Comparison of ENCODE assay signal across 20 cellular contexts in genomic region chr17:63609820-63610573, GRCh38. TPM values are rescaled to one million over a fixed set of nuclear protein-coding genes. Genes with fewer than 3 reads are reported as not detected.
A peak's percentile ranks its signal among the peaks of the same experiment; 100 is the strongest.
DNase-seq lines count a peak whose midpoint lies in the region; ATAC-seq and TF ChIP-seq lines count a peak whose summit lies in the region.
"Had no signal": no experiment of that assay in that cellular context is flagged by ENCODE, and none has a peak within 500 bp of the region (broad histone marks: within the 10 kb centered on the region; RNA-seq: fewer than 3 reads in every experiment).

No MANE protein-coding gene starts in this region.

- peaks cover 25% of the 10 kb centered on the region for H3K4me1 ChIP-seq in effector memory CD4-positive, alpha-beta T cell (ENCODE audit: control insufficient read depth, insufficient read depth, low read length, poor library complexity, severe bottlenecking)
- H3K4me1 ChIP-seq: upper lobe of right lung had no signal

- H3K4me1 Mint-ChIP-seq in activated CD8-positive, alpha-beta memory T cell treated with anti-CD3 and anti-CD28 coated beads, Interleukin-2, amount 10 ng/mL, durations not matched to agents 7 days and 5 days, result peaks cover 26% of the 10 kb centered on the region
- peaks cover 31% of the 10 kb centered on the region for H3K4me1 Mint-ChIP-seq in CD4-positive, alpha-beta T cell (ENCODE audit: low read depth)
- peaks cover 29% of the 10 kb centered on the region for H3K4me1 Mint-ChIP-seq in activated CD4-positive, alpha-beta memory T cell treated with anti-CD3 and anti-CD28 coated beads for 36 hours (ENCODE audit: low read depth)

- H3K9me3 Mint-ChIP-seq in activated CD8-positive, alpha-beta memory T cell treated with anti-CD3 and anti-CD28 coated beads, Interleukin-2, amount 10 ng/mL, durations not matched to agents 7 days and 5 days (ENCODE audit: low read depth), result no peaks in the 10 kb centered on the region
- no peaks in the 10 kb centered on the region for H3K9me3 Mint-ChIP-seq in CD4-positive, alpha-beta T cell
- H3K9me3 Mint-ChIP-seq in activated CD4-positive, alpha-beta memory T cell treated with anti-CD3 and anti-CD28 coated beads for 36 hours, result no peaks in the 10 kb centered on the region
- H3K9me3 Mint-ChIP-seq: dendritic cell treated with granulocyte-macrophage colony-stimulating factor and Interleukin-4, amounts not matched to agents 40 ng/mL and 50 ng/mL, for 4 days; naive B cell had no signal

- peak; percentile 29 for ATAC-seq in activated CD8-positive, alpha-beta memory T cell treated with anti-CD3 and anti-CD28 coated beads, Interleukin-2, amount 10 ng/mL, durations not matched to agents 7 days and 5 days
- peak; percentile 37 for ATAC-seq in CD4-positive, alpha-beta T cell (ENCODE audit: poor library complexity)
- no peak for ATAC-seq in HG02678 (IDR thresholded peaks at IDR 0.05; ENCODE audit: unreplicated experiment)
- ATAC-seq: left cardiac atrium, upper lobe of right lung had no signal

- no peaks in the 10 kb centered on the region for H3K27me3 Mint-ChIP-seq in activated CD8-positive, alpha-beta memory T cell treated with anti-CD3 and anti-CD28 coated beads, Interleukin-2, amount 10 ng/mL, durations not matched to agents 7 days and 5 days
- no peaks in the 10 kb centered on the region for H3K27me3 Mint-ChIP-seq in CD4-positive, alpha-beta T cell
- no peaks in the 10 kb centered on the region for H3K27me3 Mint-ChIP-seq in activated CD4-positive, alpha-beta memory T cell treated with anti-CD3 and anti-CD28 coated beads for 36 hours
- H3K27me3 Mint-ChIP-seq: dendritic cell treated with granulocyte-macrophage colony-stimulating factor and Interleukin-4, amounts not matched to agents 40 ng/mL and 50 ng/mL, for 4 days; naive B cell had no signal

- H3K4me3 Mint-ChIP-seq in activated CD8-positive, alpha-beta memory T cell treated with anti-CD3 and anti-CD28 coated beads, Interleukin-2, amount 10 ng/mL, durations not matched to agents 7 days and 5 days, result peak overlapping the region; percentile 12
- H3K4me3 Mint-ChIP-seq in CD4-positive, alpha-beta T cell, result peak overlapping the region; percentile 62
- H3K4me3 Mint-ChIP-seq in activated CD4-positive, alpha-beta memory T cell treated with anti-CD3 and anti-CD28 coated beads for 36 hours, result peak overlapping the region; percentile 64
- H3K4me3 Mint-ChIP-seq: dendritic cell treated with granulocyte-macrophage colony-stimulating factor and Interleukin-4, amounts not matched to agents 40 ng/mL and 50 ng/mL, for 4 days; naive B cell had no signal

- H3K36me3 Mint-ChIP-seq in activated CD8-positive, alpha-beta memory T cell treated with anti-CD3 and anti-CD28 coated beads, Interleukin-2, amount 10 ng/mL, durations not matched to agents 7 days and 5 days, result peaks cover 18% of the 10 kb centered on the region
- peaks cover 48% of the 10 kb centered on the region for H3K36me3 Mint-ChIP-seq in CD4-positive, alpha-beta T cell (ENCODE audit: low read depth)
- peaks cover 34% of the 10 kb centered on the region for H3K36me3 Mint-ChIP-seq in activated CD4-positive, alpha-beta memory T cell treated with anti-CD3 and anti-CD28 coated beads for 36 hours

- no peak for DNase-seq in activated CD8-positive, alpha-beta memory T cell treated with anti-CD3 and anti-CD28 coated beads, Interleukin-2, amount 10 ng/mL, durations not matched to agents 7 days and 5 days
- no peak for DNase-seq in activated CD8-positive, alpha-beta memory T cell treated with anti-CD3 and anti-CD28 coated beads, Interleukin-2, amount 50 U/mL, for 4 hours
- peak in 4 of 10 experiments; percentile 2 to 36 (median 31) for DNase-seq in CD4-positive, alpha-beta T cell
- DNase-seq in activated CD4-positive, alpha-beta memory T cell treated with anti-CD3 and anti-CD28 coated beads for 36 hours, result peak; percentile 57
- DNase-seq in effector memory CD4-positive, alpha-beta T cell, result no peak
- no peak for DNase-seq in middle frontal gyrus (ENCODE audit: extremely low spot score, low spot score)
- DNase-seq in anterior cingulate cortex (lab: John Stamatoyannopoulos, UW), result no peak
- DNase-seq: activated CD4-positive, CD25-positive, alpha-beta regulatory T cell treated with anti-CD3 and anti-CD28 coated beads, Interleukin-2, amount 50 U/mL, for 72 hours; amygdala; Kasumi-1; left cardiac atrium; mesendoderm; naive B cell; NCI-H2029; NCI-H226; ovary; Right ventricle myocardium superior; upper lobe of right lung had no signal

- POLR2A ChIA-PET in CD4-positive, alpha-beta T cell (lab: Charles Lee), result interaction anchor here (0.9 to 3.9 kb wide), 11 partner anchors 9 to 185 kb away, joined by 3 to 40 read pairs (median 7); partner anchors contain the start of genes ACE, LIMD2, MAP3K3 and TACO1
- POLR2A ChIA-PET in activated CD4-positive, alpha-beta memory T cell treated with anti-CD3 and anti-CD28 coated beads for 36 hours (lab: Charles Lee), result interaction anchor here (0.6 to 2.8 kb wide), 6 partner anchors 9 to 182 kb away, joined by 3 to 16 read pairs (median 9); partner anchors contain the start of genes DCAF7, MAP3K3 and TACO1

- H3K36me3 ChIP-seq in effector memory CD4-positive, alpha-beta T cell (ENCODE audit: control insufficient read depth, insufficient read depth, low read length), result peaks cover 36% of the 10 kb centered on the region
- H3K36me3 ChIP-seq: ovary had no signal

- TF ChIP-seq CTCF in CD4-positive, alpha-beta T cell (IDR thresholded peaks at IDR 0.05), result no peak

- H3K27ac Mint-ChIP-seq in activated CD8-positive, alpha-beta memory T cell treated with anti-CD3 and anti-CD28 coated beads, Interleukin-2, amount 10 ng/mL, durations not matched to agents 7 days and 5 days, result peak overlapping the region; percentile 91
- peak overlapping the region; percentile 88 for H3K27ac Mint-ChIP-seq in CD4-positive, alpha-beta T cell
- peak overlapping the region; percentile 97 for H3K27ac Mint-ChIP-seq in activated CD4-positive, alpha-beta memory T cell treated with anti-CD3 and anti-CD28 coated beads for 36 hours
- H3K27ac Mint-ChIP-seq: dendritic cell treated with granulocyte-macrophage colony-stimulating factor and Interleukin-4, amounts not matched to agents 40 ng/mL and 50 ng/mL, for 4 days had no signal

- no peaks in the 10 kb centered on the region for H3K9me3 ChIP-seq in CD4-positive, alpha-beta T cell (ENCODE audit: control insufficient read depth, low read length)
- H3K9me3 ChIP-seq in effector memory CD4-positive, alpha-beta T cell (ENCODE audit: control insufficient read depth, low read length), result no peaks in the 10 kb centered on the region
- H3K9me3 ChIP-seq: ovary, upper lobe of right lung had no signal

- no peak overlapping the region for H3K4me3 ChIP-seq in effector memory CD4-positive, alpha-beta T cell (ENCODE audit: insufficient read depth, low read depth, low read length, poor library complexity, severe bottlenecking)
- H3K4me3 ChIP-seq: ovary, upper lobe of right lung had no signal

- H3K27me3 ChIP-seq in CD4-positive, alpha-beta T cell (ENCODE audit: control insufficient read depth, insufficient read depth, low read length), result no peaks in the 10 kb centered on the region
- no peaks in the 10 kb centered on the region for H3K27me3 ChIP-seq in effector memory CD4-positive, alpha-beta T cell (replicated peaks; ENCODE audit: control insufficient read depth, insufficient read depth, low read length, poor library complexity, severe bottlenecking)
- H3K27me3 ChIP-seq: ovary, upper lobe of right lung had no signal

- intact Hi-C loops in CD4-positive, alpha-beta T cell (cut with DNase I, micrococcal nuclease), result loop anchor here in 1 of 2 experiments (2.0 to 5.0 kb wide), 2 partner anchors 59 to 133 kb away; partner anchors contain the start of genes ACE and DCAF7
- intact Hi-C loops in activated CD4-positive, alpha-beta memory T cell treated with anti-CD3 and anti-CD28 coated beads for 36 hours (cut with micrococcal nuclease), result loop anchor here (1.0 to 5.0 kb wide), 2 partner anchors 12 to 93 kb away; no protein-coding TSS in a partner anchor

- CTCF ChIA-PET in activated CD8-positive, alpha-beta memory T cell treated with anti-CD3 and anti-CD28 coated beads, Interleukin-2, amount 10 ng/mL, durations not matched to agents 7 days and 5 days (lab: Charles Lee), result interaction anchor here (0.9 to 18.1 kb wide), 8 partner anchors 9 to 203 kb away, joined by 3 to 249 read pairs (median 16); partner anchors contain the start of genes ACE and TACO1
- CTCF ChIA-PET in CD4-positive, alpha-beta T cell (lab: Charles Lee), result interaction anchor here (1.2 to 5.4 kb wide), 5 partner anchors 11 to 185 kb away, joined by 3 to 46 read pairs (median 6); no protein-coding TSS in a partner anchor
- CTCF ChIA-PET in activated CD4-positive, alpha-beta memory T cell treated with anti-CD3 and anti-CD28 coated beads for 36 hours (lab: Charles Lee), result interaction anchor here (0.7 to 5.2 kb wide), 7 partner anchors 11 to 185 kb away, joined by 3 to 243 read pairs (median 42); partner anchors contain the start of genes CYB561 and MAP3K3

- peak overlapping the region; percentile 30 for H3K27ac ChIP-seq in CD4-positive, alpha-beta T cell (ENCODE audit: low read depth, low read length)
- H3K27ac ChIP-seq in effector memory CD4-positive, alpha-beta T cell (ENCODE audit: insufficient read depth, low read length, poor library complexity, severe bottlenecking), result peak overlapping the region; percentile 43
- H3K27ac ChIP-seq: ovary, upper lobe of right lung had no signal

RNA-seq across cellular contexts. Expression of gene TACO1, which starts 9.3 kb away (rescaled TPM):
- 10 to 100 TPM; 23.3 to 27.8 TPM for total RNA-seq in activated CD8-positive, alpha-beta memory T cell treated with anti-CD3 and anti-CD28 coated beads, Interleukin-2, amount 10 ng/mL, durations not matched to agents 7 days and 5 days
- total RNA-seq in CD4-positive, alpha-beta T cell, result 10 to 100 TPM; 11.3 to 13.2 TPM
- total RNA-seq in activated CD4-positive, alpha-beta memory T cell treated with anti-CD3 and anti-CD28 coated beads for 36 hours, result 10 to 100 TPM; 28.2 to 30.4 TPM

RNA-seq across cellular contexts. Expression of gene MAP3K3, which starts 12.2 kb away (rescaled TPM):
- total RNA-seq in activated CD8-positive, alpha-beta memory T cell treated with anti-CD3 and anti-CD28 coated beads, Interleukin-2, amount 10 ng/mL, durations not matched to agents 7 days and 5 days, result 10 to 100 TPM; 29.0 to 36.5 TPM
- 10 to 100 TPM; 75.8 to 78.1 TPM for total RNA-seq in CD4-positive, alpha-beta T cell
- total RNA-seq in activated CD4-positive, alpha-beta memory T cell treated with anti-CD3 and anti-CD28 coated beads for 36 hours, result 10 to 100 TPM; 32.8 to 34.0 TPM

RNA-seq across cellular contexts. Expression of gene DCAF7, which starts 59.7 kb away (rescaled TPM):
- 100 to 1,000 TPM; 129 to 139 TPM for total RNA-seq in activated CD8-positive, alpha-beta memory T cell treated with anti-CD3 and anti-CD28 coated beads, Interleukin-2, amount 10 ng/mL, durations not matched to agents 7 days and 5 days
- 10 to 100 TPM; 11.3 to 11.9 TPM for total RNA-seq in CD4-positive, alpha-beta T cell
- 100 to 1,000 TPM; 118 to 119 TPM for total RNA-seq in activated CD4-positive, alpha-beta memory T cell treated with anti-CD3 and anti-CD28 coated beads for 36 hours

Comparison
In these comparisons a context has a peak if more than half of its experiments do, and no peak if none do; other contexts are left out.
1. H3K4me3 Mint-ChIP-seq: peak in every context shown above with its lines; median percentile 64 in activated CD4-positive, alpha-beta memory T cell treated with anti-CD3 and anti-CD28 coated beads for 36 hours; 62 in CD4-positive, alpha-beta T cell; 12 in activated CD8-positive, alpha-beta memory T cell treated with anti-CD3 and anti-CD28 coated beads, Interleukin-2, amount 10 ng/mL, durations not matched to agents 7 days and 5 days.
2. RNA of gene DCAF7, which starts 59.7 kb away (total RNA-seq): 129 to 139 TPM in activated CD8-positive, alpha-beta memory T cell treated with anti-CD3 and anti-CD28 coated beads, Interleukin-2, amount 10 ng/mL, durations not matched to agents 7 days and 5 days and 118 to 119 TPM in activated CD4-positive, alpha-beta memory T cell treated with anti-CD3 and anti-CD28 coated beads for 36 hours; 11.3 to 11.9 TPM in CD4-positive, alpha-beta T cell; every median in the first group is over 4 times any median in the second.
3. Peak in every context shown above with its lines, with median percentiles within 50 percentile points of each other: H3K27ac Mint-ChIP-seq.